Comparison of ENCODE assay signal across 9 cellular contexts in genomic region chr1:25432364-25432719, GRCh38. TPM values are rescaled to one million over a fixed set of nuclear protein-coding genes. Genes with fewer than 3 reads are reported as not detected.
DNase-seq lines count a peak whose midpoint lies in the region; ATAC-seq and TF ChIP-seq lines count a peak whose summit lies in the region.
"Had no signal": no experiment of that assay in that cellular context is flagged by ENCODE, and none has a peak within 500 bp of the region (broad histone marks: within the 10 kb centered on the region; RNA-seq: fewer than 3 reads in every experiment).

No MANE protein-coding gene starts in this region.

- H3K4me1 Mint-ChIP-seq in activated naive CD4-positive, alpha-beta T cell treated with anti-CD3 and anti-CD28 coated beads, Interleukin-2, amount 50 U/mL, for 24 hours = peaks cover 64% of the 10 kb centered on the region

- TF ChIP-seq POLR2A in right lobe of liver (IDR thresholded peaks at IDR 0.05) (no peak), transverse colon (IDR thresholded peaks at IDR 0.05) (no peak)

- no peak for TF ChIP-seq EP300 in transverse colon (IDR thresholded peaks at IDR 0.05; ENCODE audit: low read depth)

- ATAC-seq in right lobe of liver (no peak), HG03108 (IDR thresholded peaks at IDR 0.05; ENCODE audit: unreplicated experiment) (no peak), GM18909 (IDR thresholded peaks at IDR 0.05; ENCODE audit: poor library complexity, unreplicated experiment) (no peak)

- H3K4me3 Mint-ChIP-seq in activated naive CD4-positive, alpha-beta T cell treated with anti-CD3 and anti-CD28 coated beads, Interleukin-2, amount 50 U/mL, for 24 hours = peak overlapping the region; percentile 90

- intact Hi-C loops in right lobe of liver (cut with DNase I) (no loop called here), transverse colon (cut with DNase I; ENCODE audit: low total_unique reads) (no loop called here)

- H3K9me3 Mint-ChIP-seq in activated naive CD4-positive, alpha-beta T cell treated with anti-CD3 and anti-CD28 coated beads, Interleukin-2, amount 50 U/mL, for 24 hours = no peaks in the 10 kb centered on the region

- no peaks in the 10 kb centered on the region for H3K27me3 Mint-ChIP-seq in activated naive CD4-positive, alpha-beta T cell treated with anti-CD3 and anti-CD28 coated beads, Interleukin-2, amount 50 U/mL, for 24 hours

- H3K36me3 Mint-ChIP-seq in activated naive CD4-positive, alpha-beta T cell treated with anti-CD3 and anti-CD28 coated beads, Interleukin-2, amount 50 U/mL, for 24 hours = no peaks in the 10 kb centered on the region

- H3K36me3 ChIP-seq in adipocyte (ENCODE audit: control insufficient read depth, insufficient read depth, low read length, severe bottlenecking) = no peaks in the 10 kb centered on the region
- H3K36me3 ChIP-seq in right lobe of liver = no peaks in the 10 kb centered on the region
- no peaks in the 10 kb centered on the region for H3K36me3 ChIP-seq in transverse colon

- H3K9me3 ChIP-seq in adipocyte (ENCODE audit: control insufficient read depth, low read length) (no peaks in the 10 kb centered on the region), right lobe of liver (no peaks in the 10 kb centered on the region), transverse colon (no peaks in the 10 kb centered on the region)

- H3K27me3 ChIP-seq in adipocyte (replicated peaks; ENCODE audit: control insufficient read depth, insufficient read depth, low read length) = no peaks in the 10 kb centered on the region
- H3K27me3 ChIP-seq in right lobe of liver = no peaks in the 10 kb centered on the region
- no peaks in the 10 kb centered on the region for H3K27me3 ChIP-seq in transverse colon

- H3K4me1 ChIP-seq in adipocyte (ENCODE audit: control insufficient read depth, insufficient read depth, low read length) (peaks cover 55% of the 10 kb centered on the region), right lobe of liver (peaks cover 0 to 53% (median 25%) of the 10 kb centered on the region in 4 donors), transverse colon (peaks cover 24 to 59% (median 29%) of the 10 kb centered on the region in 4 donors)

- H3K27ac Mint-ChIP-seq in activated naive CD4-positive, alpha-beta T cell treated with anti-CD3 and anti-CD28 coated beads, Interleukin-2, amount 50 U/mL, for 24 hours = peak overlapping the region; percentile 92

- peak overlapping the region; percentile 93 for H3K4me3 ChIP-seq in adipocyte (ENCODE audit: low read length)
- peak overlapping the region; percentile 74 to 85 (median 80) for H3K4me3 ChIP-seq in right lobe of liver
- peak overlapping the region in 2 of 4 donors; percentile 95 to 100 for H3K4me3 ChIP-seq in transverse colon

- 7% methylated on average over 2 of the region's 2 CpGs for WGBS in right lobe of liver (ENCODE audit: insufficient coverage, low coverage, low lambda C conversion rate, missing lambda C conversion rate)
- WGBS in transverse colon (ENCODE audit: low coverage in 1 of 2), 2 donors = 29 to 46% methylated on average over 2 of the region's 2 CpGs

- H3K27ac ChIP-seq in right lobe of liver (peak overlapping the region; percentile 72 to 94 (median 85)), transverse colon (peak overlapping the region in 3 of 4 donors; percentile 95 to 97 (median 96))

- DNase-seq in activated naive CD4-positive, alpha-beta T cell treated with anti-CD3 and anti-CD28 coated beads, Interleukin-2, amount 50 U/mL, for 16 hours = no peak
- DNase-seq in adipocyte (ENCODE audit: low read depth) = no peak
- DNase-seq in right lobe of liver = no peak
- no peak for DNase-seq in transverse colon
- no peak for DNase-seq in NCI-H2081 treated with DMSO at 0.1 percent for 48 hours (lab: John Stamatoyannopoulos, UW)
- DNase-seq: NCI-H1105 treated with DMSO at 0.1 percent for 48 hours had no signal

- in situ Hi-C loops in transverse colon (cut with MboI; ENCODE audit: low pct_ligation_motif_present in 1 of 4, low pct_unique_long_range_greater_than_20kb in 1 of 4, low sequenced_read_pairs in 3 of 4) = no loop called here

- H3K9ac ChIP-seq in adipocyte (ENCODE audit: low read length) = peak overlapping the region; percentile 89

- TF ChIP-seq CTCF in right lobe of liver (IDR thresholded peaks at IDR 0.05) = no peak
- no peak for TF ChIP-seq CTCF in transverse colon (IDR thresholded peaks at IDR 0.05)

RNA-seq across cellular contexts. Expression of gene MACO1, which starts 1.6 kb away (rescaled TPM):
- total RNA-seq in right lobe of liver (10 to 100 TPM; 23.2 to 32.9 (median 27.2) TPM), transverse colon (10 to 100 TPM; 11.3 to 24.9 (median 19.0) TPM)

RNA-seq across cellular contexts. Expression of gene RHCE, which starts 11.7 kb away (rescaled TPM):
- total RNA-seq in right lobe of liver = 1 to 10 TPM in 4 of 6 experiments, under 1 TPM in 2; 0.25 to 2.2 (median 1.4) TPM
- total RNA-seq in transverse colon = not detected
